Comparison of ENCODE assay signal across 1 cellular context in genomic region chr13:94236876-94237275, GRCh38.
TF ChIP-seq lines count a peak whose summit lies in the region.

No MANE protein-coding gene starts in this region.

TF ChIP-seq in HepG2, 621 proteins besides CTCF, POLR2A, EP300 and RAD21 (continued from another document):
- TF ChIP-seq ZNF770 (CRISPR knock-in tag; IDR thresholded peaks at IDR 0.05) (no peak), ATF6 (CRISPR knock-in tag; conservative IDR thresholded peaks at IDR 0.05) (no peak), NFIC (IDR thresholded peaks at IDR 0.05; ENCODE audit: low read length) (no peak), HNRNPL (IDR thresholded peaks at IDR 0.05; ENCODE audit: low read depth, low read length) (no peak), ZNF788 (CRISPR knock-in tag; IDR thresholded peaks at IDR 0.05; ENCODE audit: borderline replicate concordance) (no peak), NFYB (CRISPR knock-in tag; IDR thresholded peaks at IDR 0.05) (no peak), MEIS2 (CRISPR knock-in tag; IDR thresholded peaks at IDR 0.05) (no peak), NCOR1 (IDR thresholded peaks at IDR 0.05; ENCODE audit: borderline replicate concordance, low read length) (no peak), THAP11 (CRISPR knock-in tag; IDR thresholded peaks at IDR 0.05) (no peak), KMT2A (CRISPR knock-in tag; IDR thresholded peaks at IDR 0.05) (no peak)
